In genomic region chr10:101070098-101070497, GRCh38 we compare ENCODE assay signal across 20 cellular contexts.
"Had no signal": no experiment of that assay in that cellular context is flagged by ENCODE, and none has a peak within 500 bp of the region (broad histone marks: within the 10 kb centered on the region; RNA-seq: fewer than 3 reads in every experiment).

No MANE protein-coding gene starts in this region.

- H3K27me3 ChIP-seq: testis had no signal

- H3K4me3 Mint-ChIP-seq: activated CD4-positive, alpha-beta memory T cell treated with anti-CD3 and anti-CD28 coated beads for 36 hours; activated naive CD8-positive, alpha-beta T cell; activated T-cell treated with anti-CD3 and anti-CD28 coated beads, Interleukin-2, amount 50 U/mL, for 72 hours; central memory CD8-positive, alpha-beta T cell; nephron progenitor cell; stimulated activated naive CD8-positive, alpha-beta T cell treated with anti-CD3 and anti-CD28 coated beads, Interleukin-15, Interleukin-2, amounts not matched to agents 100 ng/mL and 50 ng/mL, for 24 hours; T-cell had no signal

- H3K4me3 ChIP-seq: body of pancreas, right atrium auricular region, skin epidermis, testis, upper lobe of right lung had no signal

- H3K27ac ChIP-seq: body of pancreas, right atrium auricular region, testis, upper lobe of right lung had no signal

- H3K36me3 ChIP-seq: right atrium auricular region, upper lobe of right lung had no signal

- H3K36me3 Mint-ChIP-seq: activated CD4-positive, alpha-beta memory T cell treated with anti-CD3 and anti-CD28 coated beads for 36 hours; activated naive CD8-positive, alpha-beta T cell; T-cell had no signal

- H3K27ac Mint-ChIP-seq: activated CD4-positive, alpha-beta memory T cell treated with anti-CD3 and anti-CD28 coated beads for 36 hours; activated naive CD8-positive, alpha-beta T cell; activated T-cell treated with anti-CD3 and anti-CD28 coated beads, Interleukin-2, amount 50 U/mL, for 72 hours; nephron progenitor cell; stimulated activated naive CD8-positive, alpha-beta T cell treated with anti-CD3 and anti-CD28 coated beads, Interleukin-15, Interleukin-2, amounts not matched to agents 100 ng/mL and 50 ng/mL, for 24 hours; T-cell had no signal

- H3K9me3 ChIP-seq: body of pancreas, right atrium auricular region, testis, upper lobe of right lung had no signal

- DNase-seq: activated CD4-positive, alpha-beta memory T cell treated with anti-CD3 and anti-CD28 coated beads for 36 hours; activated CD8-positive, alpha-beta memory T cell treated with anti-CD3 and anti-CD28 coated beads, Interleukin-2, amount 50 U/mL, for 4 hours; activated gamma-delta T cell; activated T-cell treated with anti-CD3 and anti-CD28 coated beads, Interleukin-2, amount 50 U/mL, for 72 hours; amniotic stem cell; body of pancreas; effector memory CD4-positive, alpha-beta T cell; foreskin melanocyte; mesendoderm; nephron progenitor cell; stimulated activated CD4-positive, alpha-beta T cell treated with anti-CD3 and anti-CD28 coated beads, Interleukin-4, amount 100 ng/mL, for 24 hours; T-cell; T1000; testis; upper lobe of right lung had no signal

- H3K9me3 Mint-ChIP-seq: activated CD4-positive, alpha-beta memory T cell treated with anti-CD3 and anti-CD28 coated beads for 36 hours; activated T-cell treated with anti-CD3 and anti-CD28 coated beads, Interleukin-2, amount 50 U/mL, for 72 hours; central memory CD8-positive, alpha-beta T cell; nephron progenitor cell; stimulated activated naive CD8-positive, alpha-beta T cell treated with anti-CD3 and anti-CD28 coated beads, Interleukin-15, Interleukin-2, amounts not matched to agents 100 ng/mL and 50 ng/mL, for 24 hours; T-cell had no signal
